1 cellular context compared by ENCODE assay signal in genomic region chr4:169274033-169274432, GRCh38.
TF ChIP-seq lines count a peak whose summit lies in the region.

No MANE protein-coding gene starts in this region.

TF ChIP-seq in GM12878, 131 proteins besides CTCF, POLR2A, EP300 and RAD21 (continued from another document):
- TF ChIP-seq ATF2 (IDR thresholded peaks at IDR 0.05; ENCODE audit: low read length) (peak; percentile 44; the same call in 1 of the 2 replicates), SMAD1 (IDR thresholded peaks at IDR 0.05; ENCODE audit: low read depth, partially characterized antibody) (no peak), BCL3 (IDR thresholded peaks at IDR 0.05; ENCODE audit: borderline replicate concordance, insufficient read depth, low read depth, low read length, poor library complexity, severe bottlenecking) (peak; percentile 87), NR2F1 (conservative IDR thresholded peaks at IDR 0.05) (no peak), ETV6 (conservative IDR thresholded peaks at IDR 0.05 in 1 of 2, IDR thresholded peaks at IDR 0.05 in 1 of 2; ENCODE audit: borderline replicate concordance in 1 of 2, low read depth in 1 of 2) (peak in 1 of 2 experiments; percentile 34; a peak in 1 of 4 replicates), CREM (IDR thresholded peaks at IDR 0.05; ENCODE audit: low read depth) (peak; percentile 70; the same call in 1 of the 2 replicates), JUNB (IDR thresholded peaks at IDR 0.05) (peak; percentile 71), RUNX3 (IDR thresholded peaks at IDR 0.05; ENCODE audit: low read length) (peak; percentile 59; the same call in 1 of the 2 replicates), TCF7 (IDR thresholded peaks at IDR 0.05; ENCODE audit: borderline replicate concordance) (peak; percentile 95), KAT2A (conservative IDR thresholded peaks at IDR 0.05; ENCODE audit: control insufficient read depth, low read depth, low read length) (no peak), CREB1 (IDR thresholded peaks at IDR 0.05; ENCODE audit: low read depth) (peak; percentile 62; the same call in 1 of the 2 replicates), FOXM1 (IDR thresholded peaks at IDR 0.05; ENCODE audit: low read depth, low read length) (peak; percentile 75; the same call in 1 of the 2 replicates), NFIC (IDR thresholded peaks at IDR 0.05; ENCODE audit: low read depth, low read length) (peak; percentile 82; the same call in 1 of the 2 replicates), ZBED1 (IDR thresholded peaks at IDR 0.05; ENCODE audit: borderline replicate concordance) (peak; percentile 77; the same call in 1 of the 2 replicates)
